In genomic region chr14:100862793-100863192, GRCh38 we compare ENCODE assay signal across 25 cellular contexts. TPM values are rescaled to one million over a fixed set of nuclear protein-coding genes. Genes with fewer than 3 reads are reported as not detected.
"Had no signal": no experiment of that assay in that cellular context is flagged by ENCODE, and none has a peak within 500 bp of the region (broad histone marks: within the 10 kb centered on the region; RNA-seq: fewer than 3 reads in every experiment).

No MANE protein-coding gene starts in this region.

- H3K9me3 ChIP-seq: MG63, SJCRH30 had no signal

- H3K27ac ChIP-seq: RWPE1, SJCRH30 had no signal

- H3K4me1 ChIP-seq: SJCRH30 had no signal

- H3K27me3 ChIP-seq: MG63, SJCRH30 had no signal

- H3K36me3 ChIP-seq: MG63 had no signal

- H3K4me3 ChIP-seq: MG63, SJCRH30 had no signal

- DNase-seq: Karpas-422, KG1, NCI-H1092 treated with DMSO at 0.1 percent for 48 hours, NCI-H1436, NCI-H187, NCI-H2029, NCI-H2081 treated with DMSO at 0.1 percent for 48 hours, NCI-H2171, NCI-H226, NCI-H446, NCI-H510A, NCI-H524 treated with DMSO at 0.1 percent for 48 hours, NCI-H69, NCI-H774, PC-3, SHP77 treated with DMSO at 0.1 percent for 48 hours, SJCRH30, T-helper 1 cell had no signal

- ATAC-seq: Panc1, PC-3, Right ventricle myocardium inferior, SK-N-SH treated with all-trans-retinoic acid at 6 μM for 48 hours had no signal

RNA-seq across cellular contexts. Expression of gene MEG3, which starts 36.9 kb away (rescaled TPM):
- total RNA-seq: HT-29, OCI-LY7, PC-3 had no signal

RNA-seq across cellular contexts. Expression of gene RTL1, which starts 40.7 kb away (rescaled TPM):
- total RNA-seq: HT-29, OCI-LY7, PC-3, Right ventricle myocardium inferior had no signal
